In the genomic region with DNA sequence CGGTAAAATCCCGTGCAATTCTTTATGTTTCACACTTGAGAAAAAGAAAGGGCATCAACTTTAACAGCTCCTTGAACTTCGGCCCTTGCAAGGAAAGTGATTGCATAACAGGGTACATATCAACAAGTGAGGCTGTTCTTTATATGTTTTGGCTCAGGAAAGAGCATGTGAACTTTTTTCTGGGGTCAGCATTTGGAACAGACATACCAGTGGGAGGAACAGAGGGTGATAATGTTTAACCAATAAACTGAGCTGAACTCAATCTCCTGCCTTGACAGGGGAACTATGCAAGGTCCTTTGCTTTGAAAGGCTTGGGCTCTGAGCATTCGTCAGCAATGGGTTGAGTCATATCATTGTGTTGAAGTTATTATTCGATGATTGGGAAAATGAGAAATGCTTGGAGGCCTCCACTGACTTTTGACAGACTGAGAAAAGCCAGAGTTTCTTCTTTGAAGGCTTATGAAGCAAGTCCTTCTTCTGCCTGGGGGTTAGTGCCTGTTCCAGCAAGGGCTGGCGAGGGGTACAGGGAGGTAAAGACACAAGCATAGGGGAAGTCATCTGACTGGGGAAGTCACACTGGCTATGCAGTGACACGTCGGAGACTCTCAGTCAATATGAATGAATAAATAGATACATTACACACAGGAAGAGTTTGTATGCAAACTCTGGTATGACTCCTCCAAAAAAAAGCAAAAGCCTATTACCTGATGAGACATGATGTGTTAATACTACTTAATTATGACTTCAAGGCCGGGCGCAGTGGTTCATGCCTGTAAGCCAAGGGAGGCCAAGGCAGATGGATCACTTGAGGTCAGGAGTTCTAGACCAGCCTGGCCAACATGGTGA, we compare ENCODE assay signal across 9 cellular contexts. TPM values are rescaled to one million over a fixed set of nuclear protein-coding genes. Genes with fewer than 3 reads are reported as not detected.
DNase-seq lines count a peak whose midpoint lies in the region; TF ChIP-seq lines count a peak whose summit lies in the region.
"Had no signal": no experiment of that assay in that cellular context is flagged by ENCODE, and none has a peak within 500 bp of the region (broad histone marks: within the 10 kb centered on the region; RNA-seq: fewer than 3 reads in every experiment).

No MANE protein-coding gene starts in this region.

- peaks cover 0 to 24% (median 20%) of the 10 kb centered on the region in 4 donors for H3K4me1 ChIP-seq in esophagus muscularis mucosa
- H3K4me1 ChIP-seq in mucosa of stomach (ENCODE audit: control insufficient read depth, insufficient read depth, low read length): peaks cover 46% of the 10 kb centered on the region
- H3K4me1 ChIP-seq in CD8-positive, alpha-beta memory T cell (ENCODE audit: insufficient read depth, low read length): no peaks in the 10 kb centered on the region
- no peaks in the 10 kb centered on the region for H3K4me1 ChIP-seq in SJCRH30

- no peak for TF ChIP-seq EP300 in esophagus muscularis mucosa (IDR thresholded peaks at IDR 0.05)

- H3K27me3 ChIP-seq in esophagus muscularis mucosa: no peaks in the 10 kb centered on the region
- H3K27me3 ChIP-seq in mucosa of stomach (ENCODE audit: control insufficient read depth, insufficient read depth, low read length): no peaks in the 10 kb centered on the region
- no peaks in the 10 kb centered on the region for H3K27me3 ChIP-seq in CD8-positive, alpha-beta memory T cell (ENCODE audit: insufficient read depth, low read length, poor library complexity, severe bottlenecking)
- H3K27me3 ChIP-seq in SJCRH30: no peaks in the 10 kb centered on the region

- H3K9me3 ChIP-seq in esophagus muscularis mucosa: no peaks in the 10 kb centered on the region
- H3K9me3 ChIP-seq in mucosa of stomach (ENCODE audit: control insufficient read depth, low read length): no peaks in the 10 kb centered on the region
- no peaks in the 10 kb centered on the region for H3K9me3 ChIP-seq in CD8-positive, alpha-beta memory T cell (ENCODE audit: low read length)
- H3K9me3 ChIP-seq in SJCRH30 (replicated peaks): no peaks in the 10 kb centered on the region

- H3K4me3 ChIP-seq in esophagus muscularis mucosa (no peak overlapping the region), mucosa of stomach (ENCODE audit: low read length) (no peak overlapping the region), SJCRH30 (no peak overlapping the region)
- H3K4me3 ChIP-seq in CD8-positive, alpha-beta memory T cell (ENCODE audit: low read length): no peak overlapping the region

- H3K27ac ChIP-seq in esophagus muscularis mucosa (replicated peaks in 1 of 4): peak overlapping the region; percentile 20 to 63 (median 46)
- no peak overlapping the region for H3K27ac ChIP-seq in CD8-positive, alpha-beta memory T cell (ENCODE audit: low read depth, low read length)
- H3K27ac ChIP-seq in SJCRH30: no peak overlapping the region

- H3K27me3 Mint-ChIP-seq in CD8-positive, alpha-beta memory T cell: peaks cover 14 to 23% of the 10 kb centered on the region in 2 donors

- intact Hi-C loops in esophagus muscularis mucosa (cut with DNase I): no loop called here

- POLR2A ChIA-PET in CD8-positive, alpha-beta memory T cell (lab: Charles Lee): no interaction called here

- H3K36me3 ChIP-seq in esophagus muscularis mucosa (no peaks in the 10 kb centered on the region), mucosa of stomach (ENCODE audit: control insufficient read depth, insufficient read depth, low read length) (no peaks in the 10 kb centered on the region), SJCRH30 (no peaks in the 10 kb centered on the region)
- no peaks in the 10 kb centered on the region for H3K36me3 ChIP-seq in CD8-positive, alpha-beta memory T cell (ENCODE audit: insufficient read depth, low read length)

- no peaks in the 10 kb centered on the region for H3K4me1 Mint-ChIP-seq in CD8-positive, alpha-beta memory T cell

- no peaks in the 10 kb centered on the region for H3K9me3 Mint-ChIP-seq in CD8-positive, alpha-beta memory T cell

- no peak for TF ChIP-seq CTCF in esophagus muscularis mucosa (IDR thresholded peaks at IDR 0.05)

- H3K4me3 Mint-ChIP-seq in CD8-positive, alpha-beta memory T cell: no peak overlapping the region

- peak overlapping the region; percentile 44 for H3K9ac ChIP-seq in mucosa of stomach (ENCODE audit: low read length)

- CTCF ChIA-PET in CD8-positive, alpha-beta memory T cell (lab: Charles Lee): no interaction called here

- no peak for TF ChIP-seq POLR2A in esophagus muscularis mucosa (IDR thresholded peaks at IDR 0.05; ENCODE audit: low read depth)

- DNase-seq in SKM-1 (lab: John Stamatoyannopoulos, UW; ENCODE audit: unreplicated experiment) (peak; percentile 16), SKM-1 treated with dmso at 0.1 percent for 144 hours (lab: John Stamatoyannopoulos, UW; ENCODE audit: unreplicated experiment) (no peak), esophagus muscularis mucosa (ENCODE audit: extremely low spot score) (no peak), superior temporal gyrus (ENCODE audit: extremely low spot score) (no peak), SJCRH30 (no peak)
- no peak for DNase-seq in CD8-positive, alpha-beta memory T cell
- DNase-seq in stimulated activated CD4-positive, alpha-beta T cell treated with anti-CD3 and anti-CD28 coated beads, Interleukin-4, amount 100 ng/mL, for 4 hours: no peak
- DNase-seq: NCI-H526 had no signal

- WGBS in esophagus muscularis mucosa: 53% methylated on average over 10 of the region's 10 CpGs

- H3K27ac Mint-ChIP-seq in CD8-positive, alpha-beta memory T cell: no peak overlapping the region

- H3K36me3 Mint-ChIP-seq in CD8-positive, alpha-beta memory T cell: no peaks in the 10 kb centered on the region

RNA-seq across cellular contexts. Expression of gene CYB5A, which starts 57.2 kb away (rescaled TPM):
- 10 to 100 TPM; 77.7 to 99.4 (median 81.5) TPM for total RNA-seq in esophagus muscularis mucosa
- total RNA-seq in CD8-positive, alpha-beta memory T cell: 10 to 100 TPM; 70.3 to 77.7 TPM
- 87.8 TPM for polyA plus RNA-seq in CD8-positive, alpha-beta memory T cell
- 39.4 and 42.4 TPM in 2 replicates for total RNA-seq in SJCRH30 (2014; rRNA removed; shearing (Covaris generic))

Comparison
In these comparisons a context has a peak if more than half of its experiments do, and no peak if none do; other contexts are left out.
1. H3K27ac ChIP-seq: peak in esophagus muscularis mucosa (4 of 4); none in CD8-positive, alpha-beta memory T cell (single experiment) and SJCRH30 (single experiment).